Comparison of ENCODE assay signal across 8 cellular contexts in genomic region chr13:21675095-21676007, GRCh38. TPM values are rescaled to one million over a fixed set of nuclear protein-coding genes. Genes with fewer than 3 reads are reported as not detected.
A peak's percentile ranks its signal among the peaks of the same experiment; 100 is the strongest.
DNase-seq lines count a peak whose midpoint lies in the region; ATAC-seq, FAIRE-seq and TF ChIP-seq lines count a peak whose summit lies in the region.

No MANE protein-coding gene starts in this region.

- TF ChIP-seq CTCF in omental fat pad (IDR thresholded peaks at IDR 0.05), result no peak

- FAIRE-seq in frontal cortex (lab: Jason Lieb, UNC), result no peak

- ATAC-seq in omental fat pad (ENCODE audit: low FRiP score) (peak; percentile 33), GM21619 (IDR thresholded peaks at IDR 0.05; ENCODE audit: unreplicated experiment) (no peak), GM21367 (IDR thresholded peaks at IDR 0.05; ENCODE audit: unreplicated experiment) (no peak), HG02610 (IDR thresholded peaks at IDR 0.05; ENCODE audit: unreplicated experiment) (no peak)

- no peaks in the 10 kb centered on the region for H3K9me3 ChIP-seq in MG63

- H3K4me3 ChIP-seq in MG63, result peak overlapping the region; percentile 66

- H3K36me3 ChIP-seq in MG63, result 0 out of 2 replicates have a peak, but pooled peaks cover 3% of the 10 kb centered on the region

- DNase-seq in CD1c-positive myeloid dendritic cell (ENCODE audit: extremely low spot score) (peak; percentile 1), MG63 (peak; percentile 57), activated T-cell treated with anti-CD3 and anti-CD28 coated beads for 4 hours (peak; percentile 33), frontal cortex (ENCODE audit: low spot score in 2 of 2) (peak; percentile 45 to 50), omental fat pad (ENCODE audit: low spot score) (no peak)

- peaks cover 7% of the 10 kb centered on the region; the same call in 1 of the 2 replicates for H3K27me3 ChIP-seq in MG63

RNA-seq across cellular contexts. Expression of gene FGF9, which starts 4.5 kb away (rescaled TPM):
- total RNA-seq in MG63 (2014; rRNA removed; shearing (Covaris generic); ENCODE audit: low replicate concordance), result 0.92 and 4.3 TPM in 2 replicates
- total RNA-seq in frontal cortex (12.2 TPM), omental fat pad (1 to 10 TPM in 2 of 4 donors, under 1 TPM in 2; 0.16 to 5.3 (median 1.6) TPM)
